Comparison of ENCODE assay signal across 8 cellular contexts in genomic region chr5:10856646-10857332, GRCh38.
DNase-seq lines count a peak whose midpoint lies in the region; ATAC-seq and TF ChIP-seq lines count a peak whose summit lies in the region.

No MANE protein-coding gene starts in this region.

- no peak overlapping the region for H3K4me3 Mint-ChIP-seq in osteocyte (ENCODE audit: unreplicated experiment)
- no peak overlapping the region for H3K4me3 Mint-ChIP-seq in T-helper 2 cell treated with Interferon-gamma antibody and Interleukin-4, amounts not matched to agents 5 μg/mL and 100 μg/mL, for 36 hours

- H3K79me2 ChIP-seq in Karpas-422 (ENCODE audit: low read length): no peaks in the 10 kb centered on the region

- H3K9me2 ChIP-seq in Karpas-422 (replicated peaks; ENCODE audit: insufficient read depth, low read length): no peaks in the 10 kb centered on the region

- ATAC-seq in gastroesophageal sphincter (no peak), GM18520 (IDR thresholded peaks at IDR 0.05; ENCODE audit: unreplicated experiment) (no peak)

- TF ChIP-seq CTCF in GM10266 (IDR thresholded peaks at IDR 0.05; ENCODE audit: control insufficient read depth, insufficient read depth, low read depth, missing control alignments) (peak; percentile 48), gastroesophageal sphincter (IDR thresholded peaks at IDR 0.05) (peak in 3 of 4 experiments; percentile 23 to 79 (median 47)), osteocyte (IDR thresholded peaks at IDR 0.05) (peak; percentile 87)

- H3K4me3 ChIP-seq in Karpas-422 (ENCODE audit: low read length): no peak overlapping the region
- no peak overlapping the region for H3K4me3 ChIP-seq in gastroesophageal sphincter

- H3K27me3 ChIP-seq in Karpas-422 (ENCODE audit: low read length) (no peaks in the 10 kb centered on the region), gastroesophageal sphincter (peaks cover 13% of the 10 kb centered on the region)

- WGBS in gastroesophageal sphincter (ENCODE audit: low coverage in 1 of 2), 2 donors: 5 to 13% methylated on average over 3 to 15 of the region's 16 CpGs

- peaks cover 4% of the 10 kb centered on the region for H3K4me1 Mint-ChIP-seq in osteocyte (ENCODE audit: unreplicated experiment)
- H3K4me1 Mint-ChIP-seq in T-helper 2 cell treated with Interferon-gamma antibody and Interleukin-4, amounts not matched to agents 5 μg/mL and 100 μg/mL, for 36 hours (ENCODE audit: low read depth): no peaks in the 10 kb centered on the region

- H3K4me2 ChIP-seq in Karpas-422 (ENCODE audit: low read depth, low read length, poor library complexity, severe bottlenecking): peak overlapping the region; percentile 19

- peaks cover 7% of the 10 kb centered on the region for H3K9me3 Mint-ChIP-seq in osteocyte (ENCODE audit: unreplicated experiment)
- H3K9me3 Mint-ChIP-seq in T-helper 2 cell treated with Interferon-gamma antibody and Interleukin-4, amounts not matched to agents 5 μg/mL and 100 μg/mL, for 36 hours: no peaks in the 10 kb centered on the region

- H3K27me3 Mint-ChIP-seq in osteocyte (ENCODE audit: unreplicated experiment): peaks cover 14% of the 10 kb centered on the region
- peaks cover 9% of the 10 kb centered on the region for H3K27me3 Mint-ChIP-seq in T-helper 2 cell treated with Interferon-gamma antibody and Interleukin-4, amounts not matched to agents 5 μg/mL and 100 μg/mL, for 36 hours (ENCODE audit: low read depth)

- TF ChIP-seq POLR2A in gastroesophageal sphincter (IDR thresholded peaks at IDR 0.05): no peak

- H4K20me1 ChIP-seq in Karpas-422 (ENCODE audit: insufficient read depth, low read depth, low read length): no peaks in the 10 kb centered on the region

- TF ChIP-seq EP300 in gastroesophageal sphincter (IDR thresholded peaks at IDR 0.05): no peak

- H3K27ac ChIP-seq in Karpas-422 (ENCODE audit: low read length) (no peak overlapping the region), gastroesophageal sphincter (no peak overlapping the region)

- H3K36me3 ChIP-seq in Karpas-422 (ENCODE audit: insufficient read depth, low read length): no peaks in the 10 kb centered on the region
- H3K36me3 ChIP-seq in gastroesophageal sphincter: no peaks in the 10 kb centered on the region

- H3K27ac Mint-ChIP-seq in osteocyte (ENCODE audit: unreplicated experiment): no peak overlapping the region
- H3K27ac Mint-ChIP-seq in T-helper 2 cell treated with Interferon-gamma antibody and Interleukin-4, amounts not matched to agents 5 μg/mL and 100 μg/mL, for 36 hours: no peak overlapping the region

- no peaks in the 10 kb centered on the region for H3K36me3 Mint-ChIP-seq in osteocyte (ENCODE audit: unreplicated experiment)
- H3K36me3 Mint-ChIP-seq in T-helper 2 cell treated with Interferon-gamma antibody and Interleukin-4, amounts not matched to agents 5 μg/mL and 100 μg/mL, for 36 hours (ENCODE audit: low read depth): no peaks in the 10 kb centered on the region

- H3K9me3 ChIP-seq in Karpas-422 (ENCODE audit: low read length): no peaks in the 10 kb centered on the region
- H3K9me3 ChIP-seq in gastroesophageal sphincter: no peaks in the 10 kb centered on the region

- H3K4me1 ChIP-seq in Karpas-422 (ENCODE audit: low read length) (no peaks in the 10 kb centered on the region), gastroesophageal sphincter (peaks cover 0 to 14% (median 0%) of the 10 kb centered on the region in 3 donors)

- H3K9ac ChIP-seq in Karpas-422 (ENCODE audit: low read length): no peak overlapping the region

- peak; percentile 20 for DNase-seq in GM10266 (ENCODE audit: extremely low spot score)
- peak; percentile 67 for DNase-seq in Karpas-422
- DNase-seq in activated CD8-positive, alpha-beta memory T cell treated with anti-CD3 and anti-CD28 coated beads, Interleukin-2, amount 50 U/mL, for 48 hours: peak; percentile 75
- no peak for DNase-seq in osteocyte (ENCODE audit: extremely low spot score, unreplicated experiment)
- DNase-seq in T-helper 2 cell treated with Interferon-gamma antibody and Interleukin-4, amounts not matched to agents 5 μg/mL and 100 μg/mL, for 36 hours (ENCODE audit: low spot score): no peak
- no peak for DNase-seq in effector CD4-positive, alpha-beta T cell

- H2AFZ ChIP-seq in Karpas-422 (ENCODE audit: low read length): peak overlapping the region; percentile 77; the same call in 1 of the 2 replicates

Comparison
In these comparisons a context has a peak if more than half of its experiments do, and no peak if none do; other contexts are left out.
1. DNase-seq: peak in GM10266 (single experiment), Karpas-422 (single experiment) and activated CD8-positive, alpha-beta memory T cell treated with anti-CD3 and anti-CD28 coated beads, Interleukin-2, amount 50 U/mL, for 48 hours (single experiment); none in osteocyte (single experiment), T-helper 2 cell treated with Interferon-gamma antibody and Interleukin-4, amounts not matched to agents 5 μg/mL and 100 μg/mL, for 36 hours (single experiment) and effector CD4-positive, alpha-beta T cell (single experiment).
2. Peak in every context shown above with its lines, with median percentiles within 50 percentile points of each other: CTCF ChIP-seq.